Comparison of ENCODE assay signal across 8 cellular contexts in genomic region chr17:76272541-76273434, GRCh38. TPM values are rescaled to one million over a fixed set of nuclear protein-coding genes. Genes with fewer than 3 reads are reported as not detected.
DNase-seq lines count a peak whose midpoint lies in the region; ATAC-seq and TF ChIP-seq lines count a peak whose summit lies in the region.

No MANE protein-coding gene starts in this region.

- WGBS in mesodermal cell (ENCODE audit: insufficient coverage in 2 of 2), 2 experiments, result 86 to 93% methylated on average over 5 to 17 of the region's 19 CpGs
- 45 to 65% methylated on average over 14 to 19 of the region's 19 CpGs for WGBS in tibial nerve, 2 donors

- H3K27ac ChIP-seq in mesodermal cell (ENCODE audit: low read depth, low read length, severe bottlenecking) (peak overlapping the region; percentile 13), tibial nerve (peak overlapping the region; percentile 71 to 97 (median 76))

- H3K36me3 ChIP-seq in mesodermal cell (ENCODE audit: control insufficient read depth, insufficient read depth, low read length), result peaks cover 32% of the 10 kb centered on the region
- peaks cover 0 to 40% (median 0%) of the 10 kb centered on the region in 3 donors for H3K36me3 ChIP-seq in tibial nerve

- ATAC-seq in GM19035 (IDR thresholded peaks at IDR 0.05; ENCODE audit: unreplicated experiment) (peak; percentile 16), HG02970 (IDR thresholded peaks at IDR 0.05; ENCODE audit: low FRiP score, unreplicated experiment) (peak; percentile 9), GM18519 (IDR thresholded peaks at IDR 0.05; ENCODE audit: low FRiP score, unreplicated experiment) (no peak)
- peak; percentile 22 to 29 for ATAC-seq in activated T-cell treated with anti-CD3 and anti-CD28 coated beads, Interleukin-2, amount 50 U/mL, for 4 hours

- no peak for TF ChIP-seq CTCF in tibial nerve (IDR thresholded peaks at IDR 0.05)

- H3K9me3 Mint-ChIP-seq in activated T-cell treated with anti-CD3 and anti-CD28 coated beads, Interleukin-2, amount 50 U/mL, for 4 hours, result no peaks in the 10 kb centered on the region

- peak; percentile 38 for DNase-seq in activated T-cell treated with anti-CD3 and anti-CD28 coated beads, Interleukin-2, amount 50 U/mL, for 4 hours
- DNase-seq in tibial nerve (ENCODE audit: low spot score in 2 of 2), result no peak
- DNase-seq in AML-193 (lab: John Stamatoyannopoulos, UW), result no peak
- DNase-seq in hepatic stellate cell (ENCODE audit: low spot score), result no peak

- H3K4me1 ChIP-seq in mesodermal cell (ENCODE audit: control insufficient read depth, insufficient read depth, low read length, poor library complexity, severe bottlenecking) (peaks cover 27% of the 10 kb centered on the region), tibial nerve (peaks cover 2 to 66% (median 45%) of the 10 kb centered on the region in 4 donors)

- no peak for TF ChIP-seq POLR2A in tibial nerve (IDR thresholded peaks at IDR 0.05)

- H3K27me3 Mint-ChIP-seq in activated T-cell treated with anti-CD3 and anti-CD28 coated beads, Interleukin-2, amount 50 U/mL, for 4 hours (ENCODE audit: low read depth), result no peaks in the 10 kb centered on the region

- H3K36me3 Mint-ChIP-seq in activated T-cell treated with anti-CD3 and anti-CD28 coated beads, Interleukin-2, amount 50 U/mL, for 4 hours (ENCODE audit: insufficient read depth), result peaks cover 8% of the 10 kb centered on the region

- no peaks in the 10 kb centered on the region for H3K9me3 ChIP-seq in mesodermal cell (ENCODE audit: control insufficient read depth, low read length)
- H3K9me3 ChIP-seq in tibial nerve, result no peaks in the 10 kb centered on the region

- peaks cover 67% of the 10 kb centered on the region for H3K4me1 Mint-ChIP-seq in activated T-cell treated with anti-CD3 and anti-CD28 coated beads, Interleukin-2, amount 50 U/mL, for 4 hours (ENCODE audit: low read depth)

- H3K4me3 Mint-ChIP-seq in activated T-cell treated with anti-CD3 and anti-CD28 coated beads, Interleukin-2, amount 50 U/mL, for 4 hours, result peak overlapping the region; percentile 79

- TF ChIP-seq EP300 in tibial nerve (IDR thresholded peaks at IDR 0.05), result no peak

- H3K4me3 ChIP-seq in mesodermal cell (ENCODE audit: extremely low read depth, insufficient read depth, low read length, poor library complexity, severe bottlenecking), result no peak overlapping the region
- H3K4me3 ChIP-seq in tibial nerve, result peak overlapping the region in 3 of 4 donors; percentile 4 to 36 (median 36)

- no peaks in the 10 kb centered on the region for H3K27me3 ChIP-seq in tibial nerve

RNA-seq across cellular contexts. Expression of gene UBALD2, which starts 7.6 kb away (rescaled TPM):
- 100 to 1,000 TPM; 162 to 196 (median 186) TPM for total RNA-seq in activated T-cell treated with anti-CD3 and anti-CD28 coated beads, Interleukin-2, amount 50 U/mL, for 4 hours
- 133 TPM for polyA plus RNA-seq in mesodermal cell (2013, experiment 1 of 2)
- 96.3 TPM for polyA plus RNA-seq in mesodermal cell (2013, experiment 2 of 2)
- total RNA-seq in tibial nerve, result 10 to 100 TPM; 12.7 to 26.9 (median 20.4) TPM

RNA-seq across cellular contexts. Expression of gene RNF157, which starts 32.5 kb away (rescaled TPM):
- 10 to 100 TPM; 13.3 to 16.7 (median 14.9) TPM for total RNA-seq in activated T-cell treated with anti-CD3 and anti-CD28 coated beads, Interleukin-2, amount 50 U/mL, for 4 hours
- polyA plus RNA-seq in mesodermal cell (2013, experiment 1 of 2), result 7.1 TPM
- polyA plus RNA-seq in mesodermal cell (2013, experiment 2 of 2), result 5.3 TPM
- total RNA-seq in tibial nerve, result 10 to 100 TPM; 11.1 to 18.9 (median 15.2) TPM

RNA-seq across cellular contexts. Expression of gene QRICH2, which starts 35.3 kb away (rescaled TPM):
- 1 to 10 TPM; 1.1 to 2.1 (median 1.2) TPM for total RNA-seq in activated T-cell treated with anti-CD3 and anti-CD28 coated beads, Interleukin-2, amount 50 U/mL, for 4 hours
- polyA plus RNA-seq in mesodermal cell (2013, experiment 1 of 2), result 1.4 TPM
- polyA plus RNA-seq in mesodermal cell (2013, experiment 2 of 2), result 0.71 TPM
- total RNA-seq in tibial nerve, result 1 to 10 TPM; 2.0 to 8.4 (median 5.2) TPM

Comparison
In these comparisons a context has a peak if more than half of its experiments do, and no peak if none do; other contexts are left out.
1. RNA of gene UBALD2, which starts 7.6 kb away (total RNA-seq): 162 to 196 TPM in activated T-cell treated with anti-CD3 and anti-CD28 coated beads, Interleukin-2, amount 50 U/mL, for 4 hours; 12.7 to 26.9 TPM in tibial nerve; every median in the first group is over 4 times any median in the second.